In the genomic region with DNA sequence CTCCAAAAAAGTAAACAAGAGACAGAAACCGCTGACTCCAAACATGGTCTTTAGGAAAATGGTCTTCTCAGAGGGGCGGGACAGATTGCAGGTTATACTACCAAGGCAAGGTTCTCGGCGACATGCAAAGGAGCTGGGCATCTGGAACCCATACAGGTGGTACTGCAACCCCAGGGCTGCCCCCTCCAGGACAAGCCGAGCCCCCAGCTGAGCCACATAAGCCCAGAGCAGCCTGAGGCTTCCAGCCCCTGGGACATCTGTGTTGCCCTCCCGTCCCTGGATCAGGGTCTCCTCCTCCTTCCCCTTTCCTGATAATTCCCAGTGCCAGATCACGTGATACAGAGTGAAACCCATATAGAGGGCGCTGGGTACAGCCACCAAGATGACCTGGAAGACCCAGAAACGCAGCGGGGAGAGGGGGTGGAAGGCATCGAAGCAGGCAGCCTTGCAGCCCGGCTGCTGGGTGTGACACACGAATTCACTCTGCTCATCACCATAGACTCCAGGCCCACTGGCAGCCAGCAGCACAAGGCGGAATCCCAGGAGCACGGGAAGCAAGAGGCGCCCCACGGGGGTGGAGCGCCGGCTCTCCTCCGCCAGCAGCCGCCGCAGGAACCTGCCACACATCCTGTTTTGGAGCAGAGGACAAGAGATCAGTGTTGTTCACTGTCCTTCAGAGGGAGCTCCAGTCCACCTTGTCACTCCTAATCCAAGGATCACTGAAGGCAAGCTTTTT, we compare ENCODE assay signal across 8 cellular contexts. TPM values are rescaled to one million over a fixed set of nuclear protein-coding genes. Genes with fewer than 3 reads are reported as not detected.
DNase-seq lines count a peak whose midpoint lies in the region; ATAC-seq and TF ChIP-seq lines count a peak whose summit lies in the region.

A gene with protein sequence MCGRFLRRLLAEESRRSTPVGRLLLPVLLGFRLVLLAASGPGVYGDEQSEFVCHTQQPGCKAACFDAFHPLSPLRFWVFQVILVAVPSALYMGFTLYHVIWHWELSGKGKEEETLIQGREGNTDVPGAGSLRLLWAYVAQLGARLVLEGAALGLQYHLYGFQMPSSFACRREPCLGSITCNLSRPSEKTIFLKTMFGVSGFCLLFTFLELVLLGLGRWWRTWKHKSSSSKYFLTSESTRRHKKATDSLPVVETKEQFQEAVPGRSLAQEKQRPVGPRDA (minus strand): TSS at position 627 of the 736 bp plus-strand sequence. CDS start 0 bp downstream, at position 627.

- peaks cover 17% of the 10 kb centered on the region for H3K4me1 Mint-ChIP-seq in activated naive CD8-positive, alpha-beta T cell treated with anti-CD3 and anti-CD28 coated beads, Interleukin-2, amount 10 ng/mL, durations not matched to agents 7 days and 5 days

- POLR2A ChIA-PET in activated naive CD8-positive, alpha-beta T cell treated with anti-CD3 and anti-CD28 coated beads, Interleukin-2, amount 10 ng/mL, durations not matched to agents 7 days and 5 days (lab: Charles Lee) = interaction anchor here (0.6 to 1.7 kb wide), 4 partner anchors 10 to 412 kb away, joined by 3 to 14 read pairs (median 3); a partner anchor contains a TSS

- H3K36me3 ChIP-seq in Peyer's patch = no peaks in the 10 kb centered on the region

- peak within 1 kb of the TSS; percentile 75 for H3K4me3 Mint-ChIP-seq in activated naive CD8-positive, alpha-beta T cell treated with anti-CD3 and anti-CD28 coated beads, Interleukin-2, amount 10 ng/mL, durations not matched to agents 7 days and 5 days

- intact Hi-C loops in cardiac septum (cut with DNase I) = no loop called here

- H3K4me3 ChIP-seq in Peyer's patch = peak within 1 kb of the TSS in 3 of 4 donors; percentile 19 to 46 (median 20)

- TF ChIP-seq POLR2A in Peyer's patch (IDR thresholded peaks at IDR 0.05) = no peak

- peak in 4 of 6 experiments; percentile 19 to 49 (median 44) for TF ChIP-seq CTCF in Peyer's patch (IDR thresholded peaks at IDR 0.05)

- H3K27me3 ChIP-seq in Peyer's patch = no peaks in the 10 kb centered on the region

- peak within 1 kb of the TSS; percentile 63 for H3K27ac Mint-ChIP-seq in activated naive CD8-positive, alpha-beta T cell treated with anti-CD3 and anti-CD28 coated beads, Interleukin-2, amount 10 ng/mL, durations not matched to agents 7 days and 5 days

- ATAC-seq in activated naive CD8-positive, alpha-beta T cell treated with anti-CD3 and anti-CD28 coated beads, Interleukin-2, amount 10 ng/mL, durations not matched to agents 7 days and 5 days (ENCODE audit: low read depth) = peak; percentile 94
- no peak for ATAC-seq in HG02870 (IDR thresholded peaks at IDR 0.05; ENCODE audit: unreplicated experiment)
- no peak for ATAC-seq in HG02840 (IDR thresholded peaks at IDR 0.05; ENCODE audit: low FRiP score, unreplicated experiment)

- H3K9me3 ChIP-seq in Peyer's patch = no peaks in the 10 kb centered on the region

- H3K36me3 Mint-ChIP-seq in activated naive CD8-positive, alpha-beta T cell treated with anti-CD3 and anti-CD28 coated beads, Interleukin-2, amount 10 ng/mL, durations not matched to agents 7 days and 5 days = no peaks in the 10 kb centered on the region

- in situ Hi-C loops in KBM-7 (cut with MboI; ENCODE audit: low pct_unique_long_range_greater_than_20kb, low sequenced_read_pairs) = no loop called here

- peaks cover 0 to 10% (median 0%) of the 10 kb centered on the region in 4 donors for H3K4me1 ChIP-seq in Peyer's patch

- peak; percentile 79 for DNase-seq in DMS153 (lab: John Stamatoyannopoulos, UW)
- peak; percentile 81 for DNase-seq in KBM-7
- peak; percentile 31 to 73 (median 63) for DNase-seq in Peyer's patch
- peak; percentile 64 for DNase-seq in activated naive CD8-positive, alpha-beta T cell treated with anti-CD3 and anti-CD28 coated beads, Interleukin-2, amount 10 ng/mL, durations not matched to agents 7 days and 5 days
- peak; percentile 82 for DNase-seq in cardiac septum (ENCODE audit: low spot score)
- DNase-seq in pons (ENCODE audit: low spot score) = peak; percentile 55

- H3K27ac ChIP-seq in Peyer's patch = no peak within 1 kb of the TSS

- peaks cover 17% of the 10 kb centered on the region for H3K27me3 Mint-ChIP-seq in activated naive CD8-positive, alpha-beta T cell treated with anti-CD3 and anti-CD28 coated beads, Interleukin-2, amount 10 ng/mL, durations not matched to agents 7 days and 5 days

- no peaks in the 10 kb centered on the region for H3K9me3 Mint-ChIP-seq in activated naive CD8-positive, alpha-beta T cell treated with anti-CD3 and anti-CD28 coated beads, Interleukin-2, amount 10 ng/mL, durations not matched to agents 7 days and 5 days

RNA-seq across cellular contexts. Expression of the gene that starts here (rescaled TPM):
- not detected for total RNA-seq in Peyer's patch
- not detected for total RNA-seq in activated naive CD8-positive, alpha-beta T cell treated with anti-CD3 and anti-CD28 coated beads, Interleukin-2, amount 10 ng/mL, durations not matched to agents 7 days and 5 days
- not detected for total RNA-seq in cardiac septum

Comparison
In these comparisons a context has a peak if more than half of its experiments do, and no peak if none do; other contexts are left out.
1. Peak in DNase-seq and H3K4me3 ChIP-seq in Peyer's patch; RNA of the gene not detected or under 1 TPM.
2. Peak in DNase-seq and ATAC-seq in activated naive CD8-positive, alpha-beta T cell treated with anti-CD3 and anti-CD28 coated beads, Interleukin-2, amount 10 ng/mL, durations not matched to agents 7 days and 5 days; RNA of the gene not detected or under 1 TPM.
3. Peak in DNase-seq in cardiac septum; RNA of the gene not detected or under 1 TPM.